Comparison of ENCODE assay signal across 8 cellular contexts in genomic region chr6:127266178-127266891, GRCh38. TPM values are rescaled to one million over a fixed set of nuclear protein-coding genes. Genes with fewer than 3 reads are reported as not detected.
A peak's percentile ranks its signal among the peaks of the same experiment; 100 is the strongest.
DNase-seq lines count a peak whose midpoint lies in the region; ATAC-seq and TF ChIP-seq lines count a peak whose summit lies in the region.

Gene RNF146 (plus strand): TSS chr6:127266864. CDS start chr6:127280339, 13,475 bp downstream.

- CTCF ChIA-PET in naive thymus-derived CD4-positive, alpha-beta T cell (lab: Charles Lee) = interaction anchor here (0.5 to 1.8 kb wide), 12 partner anchors 9 to 1513 kb away, joined by 3 to 8 read pairs (median 4); no protein-coding TSS in a partner anchor

- in situ Hi-C loops in KBM-7 (cut with MboI; ENCODE audit: low pct_unique_long_range_greater_than_20kb, low sequenced_read_pairs) = no loop called here

- H3K4me1 ChIP-seq in naive thymus-derived CD4-positive, alpha-beta T cell (ENCODE audit: control insufficient read depth in 2 of 2, insufficient read depth in 2 of 2, low read length in 2 of 2) = peaks cover 12 to 15% of the 10 kb centered on the region in 2 donors

- no peaks in the 10 kb centered on the region for H3K27me3 ChIP-seq in naive thymus-derived CD4-positive, alpha-beta T cell (ENCODE audit: control insufficient read depth in 2 of 2, insufficient read depth in 2 of 2, low read length in 2 of 2)

- peak within 1 kb of the TSS; percentile 100 for H3K27ac Mint-ChIP-seq in activated T-helper 1 cell treated with anti-CD3 and anti-CD28 coated beads, Interleukin-12 subunit alpha, Interleukin-12 subunit beta, Interleukin-2, Interleukin-4 antibody, amounts not matched to agents 30 ng/mL and 10 ng/mL and 1 ng/mL, durations not matched to agents 14 hours and 24 hours and 36 hours
- H3K27ac Mint-ChIP-seq in naive thymus-derived CD4-positive, alpha-beta T cell = peak within 1 kb of the TSS; percentile 91 to 100 (median 98)
- peak within 1 kb of the TSS; percentile 97 for H3K27ac Mint-ChIP-seq in stimulated activated memory B cell treated with anti-CD40 and anti-IgM and Interleukin-4, amounts not matched to agents 10 μg/mL and 1 μg/mL and 100 μg/mL, for 72 hours

- H3K4me1 Mint-ChIP-seq in activated T-helper 1 cell treated with anti-CD3 and anti-CD28 coated beads, Interleukin-12 subunit alpha, Interleukin-12 subunit beta, Interleukin-2, Interleukin-4 antibody, amounts not matched to agents 30 ng/mL and 10 ng/mL and 1 ng/mL, durations not matched to agents 14 hours and 24 hours and 36 hours (ENCODE audit: low read depth) = peaks cover 42% of the 10 kb centered on the region
- peaks cover 28 to 53% (median 41%) of the 10 kb centered on the region in 7 donors for H3K4me1 Mint-ChIP-seq in naive thymus-derived CD4-positive, alpha-beta T cell
- peaks cover 25% of the 10 kb centered on the region for H3K4me1 Mint-ChIP-seq in stimulated activated memory B cell treated with anti-CD40 and anti-IgM and Interleukin-4, amounts not matched to agents 10 μg/mL and 1 μg/mL and 100 μg/mL, for 72 hours

- peak within 1 kb of the TSS; percentile 95 for H3K27ac ChIP-seq in naive thymus-derived CD4-positive, alpha-beta T cell (ENCODE audit: low read depth, low read length)

- peak within 1 kb of the TSS; percentile 74 for H3K4me3 ChIP-seq in fibroblast of mammary gland (ENCODE audit: control insufficient read depth, low read depth, low read length)
- peak within 1 kb of the TSS; percentile 96 for H3K4me3 ChIP-seq in naive thymus-derived CD4-positive, alpha-beta T cell (ENCODE audit: low read length)

- H3K4me3 Mint-ChIP-seq in activated T-helper 1 cell treated with anti-CD3 and anti-CD28 coated beads, Interleukin-12 subunit alpha, Interleukin-12 subunit beta, Interleukin-2, Interleukin-4 antibody, amounts not matched to agents 30 ng/mL and 10 ng/mL and 1 ng/mL, durations not matched to agents 14 hours and 24 hours and 36 hours = peak within 1 kb of the TSS; percentile 100
- H3K4me3 Mint-ChIP-seq in naive thymus-derived CD4-positive, alpha-beta T cell = peak within 1 kb of the TSS; percentile 92 to 100 (median 96)
- peak within 1 kb of the TSS; percentile 99 for H3K4me3 Mint-ChIP-seq in stimulated activated memory B cell treated with anti-CD40 and anti-IgM and Interleukin-4, amounts not matched to agents 10 μg/mL and 1 μg/mL and 100 μg/mL, for 72 hours

- peaks cover 6% of the 10 kb centered on the region for H3K36me3 Mint-ChIP-seq in activated T-helper 1 cell treated with anti-CD3 and anti-CD28 coated beads, Interleukin-12 subunit alpha, Interleukin-12 subunit beta, Interleukin-2, Interleukin-4 antibody, amounts not matched to agents 30 ng/mL and 10 ng/mL and 1 ng/mL, durations not matched to agents 14 hours and 24 hours and 36 hours (ENCODE audit: low read depth)
- H3K36me3 Mint-ChIP-seq in naive thymus-derived CD4-positive, alpha-beta T cell = peaks cover 0 to 8% (median 7%) of the 10 kb centered on the region in 5 donors
- H3K36me3 Mint-ChIP-seq in stimulated activated memory B cell treated with anti-CD40 and anti-IgM and Interleukin-4, amounts not matched to agents 10 μg/mL and 1 μg/mL and 100 μg/mL, for 72 hours = peaks cover 5% of the 10 kb centered on the region

- DNase-seq in DMS79 (lab: John Stamatoyannopoulos, UW) = peak; percentile 62
- DNase-seq in KBM-7 = peak; percentile 90
- peak; percentile 63 for DNase-seq in activated T-helper 1 cell treated with anti-CD3 and anti-CD28 coated beads, Interleukin-12 subunit alpha, Interleukin-12 subunit beta, Interleukin-2, Interleukin-4 antibody, amounts not matched to agents 30 ng/mL and 10 ng/mL and 1 ng/mL, durations not matched to agents 14 hours and 24 hours and 36 hours (ENCODE audit: low spot score)
- peak; percentile 86 for DNase-seq in fibroblast of mammary gland (ENCODE audit: low read depth)
- peak; percentile 55 to 81 (median 75) for DNase-seq in naive thymus-derived CD4-positive, alpha-beta T cell

- H3K36me3 ChIP-seq in naive thymus-derived CD4-positive, alpha-beta T cell (ENCODE audit: control insufficient read depth in 2 of 3, insufficient read depth in 3 of 3, low read length in 3 of 3) = peaks cover 0 to 7% (median 0%) of the 10 kb centered on the region in 3 experiments

- POLR2A ChIA-PET in naive thymus-derived CD4-positive, alpha-beta T cell (lab: Charles Lee) = interaction anchor here (0.6 to 1.5 kb wide), 12 partner anchors 9 to 1478 kb away, joined by 3 to 5 read pairs (median 3); no protein-coding TSS in a partner anchor

- H3K27me3 Mint-ChIP-seq in activated T-helper 1 cell treated with anti-CD3 and anti-CD28 coated beads, Interleukin-12 subunit alpha, Interleukin-12 subunit beta, Interleukin-2, Interleukin-4 antibody, amounts not matched to agents 30 ng/mL and 10 ng/mL and 1 ng/mL, durations not matched to agents 14 hours and 24 hours and 36 hours (ENCODE audit: insufficient read depth) = peaks cover 9% of the 10 kb centered on the region
- peaks cover 0 to 19% (median 0%) of the 10 kb centered on the region in 5 donors for H3K27me3 Mint-ChIP-seq in naive thymus-derived CD4-positive, alpha-beta T cell
- H3K27me3 Mint-ChIP-seq in stimulated activated memory B cell treated with anti-CD40 and anti-IgM and Interleukin-4, amounts not matched to agents 10 μg/mL and 1 μg/mL and 100 μg/mL, for 72 hours = no peaks in the 10 kb centered on the region

- peak; percentile 85 for ATAC-seq in GM21723 (IDR thresholded peaks at IDR 0.05; ENCODE audit: unreplicated experiment)
- ATAC-seq in naive thymus-derived CD4-positive, alpha-beta T cell = peak; percentile 86
- ATAC-seq in stimulated activated memory B cell treated with anti-CD40 and anti-IgM and Interleukin-4, amounts not matched to agents 10 μg/mL and 1 μg/mL and 100 μg/mL, for 72 hours = peak; percentile 92

- no peaks in the 10 kb centered on the region for H3K9me3 Mint-ChIP-seq in activated T-helper 1 cell treated with anti-CD3 and anti-CD28 coated beads, Interleukin-12 subunit alpha, Interleukin-12 subunit beta, Interleukin-2, Interleukin-4 antibody, amounts not matched to agents 30 ng/mL and 10 ng/mL and 1 ng/mL, durations not matched to agents 14 hours and 24 hours and 36 hours
- peaks cover 0 to 1% (median 0%) of the 10 kb centered on the region in 11 donors for H3K9me3 Mint-ChIP-seq in naive thymus-derived CD4-positive, alpha-beta T cell
- H3K9me3 Mint-ChIP-seq in stimulated activated memory B cell treated with anti-CD40 and anti-IgM and Interleukin-4, amounts not matched to agents 10 μg/mL and 1 μg/mL and 100 μg/mL, for 72 hours = no peaks in the 10 kb centered on the region

- TF ChIP-seq CTCF in fibroblast of mammary gland (conservative IDR thresholded peaks at IDR 0.05; ENCODE audit: control insufficient read depth, insufficient read depth, low read depth, low read length) = peak; percentile 76

- intact Hi-C loops in activated T-helper 1 cell treated with anti-CD3 and anti-CD28 coated beads, Interleukin-12 subunit alpha, Interleukin-12 subunit beta, Interleukin-2, Interleukin-4 antibody, amounts not matched to agents 30 ng/mL and 10 ng/mL and 1 ng/mL, durations not matched to agents 14 hours and 24 hours and 36 hours (cut with micrococcal nuclease) = loop anchor here (1.0 to 10.0 kb wide), 10 partner anchors 24 to 1474 kb away; partner anchors contain the start of genes ECHDC1, NCOA7 and PTPRK
- intact Hi-C loops in naive thymus-derived CD4-positive, alpha-beta T cell (cut with micrococcal nuclease) = loop anchor here (1.0 to 10.0 kb wide), 14 partner anchors 77 to 1964 kb away; partner anchors contain the start of genes TRMT11 (in 2 of the 2), CENPW (in 1 of the 2), ECHDC1 (in 1 of the 2) and HDDC2 (in 1 of the 2)

- no peaks in the 10 kb centered on the region for H3K9me3 ChIP-seq in naive thymus-derived CD4-positive, alpha-beta T cell (ENCODE audit: control insufficient read depth in 2 of 3, low read length in 3 of 3)

TF ChIP-seq in PFSK-1, 5 proteins besides CTCF, POLR2A, EP300 and RAD21:
- peak; percentile 82 for TF ChIP-seq TAF1 (IDR thresholded peaks at IDR 0.05; ENCODE audit: borderline replicate concordance, insufficient read depth, low read length)
- TF ChIP-seq POLR2AphosphoS5 (IDR thresholded peaks at IDR 0.05; ENCODE audit: low read depth, low read length) = no peak; the same call in 1 of the 2 replicates
- peak; percentile 80 for TF ChIP-seq FOXP2 (optimal IDR thresholded peaks at IDR 0.05; ENCODE audit: borderline replicate concordance, extremely low read depth, extremely low read length, insufficient read depth)

RNA-seq across cellular contexts. Expression of gene RNF146, which starts in this region (rescaled TPM):
- polyA plus RNA-seq in PFSK-1 (2012; ENCODE audit: insufficient read length, low read depth) = 23.1 TPM
- total RNA-seq in activated T-helper 1 cell treated with anti-CD3 and anti-CD28 coated beads, Interleukin-12 subunit alpha, Interleukin-12 subunit beta, Interleukin-2, Interleukin-4 antibody, amounts not matched to agents 30 ng/mL and 10 ng/mL and 1 ng/mL, durations not matched to agents 14 hours and 24 hours and 36 hours = 18.3 and 20.5 TPM in 2 replicates
- total RNA-seq in naive thymus-derived CD4-positive, alpha-beta T cell = 10 to 100 TPM; 17.6 to 38.1 (median 20.8) TPM
- polyA plus RNA-seq in naive thymus-derived CD4-positive, alpha-beta T cell = 10 to 100 TPM in 1 of 2 donors, 1 to 10 TPM in 1; 8.1 to 14.9 TPM

Comparison
In these comparisons a context has a peak if more than half of its experiments do, and no peak if none do; other contexts are left out.
1. Peak in every context shown above with its lines: DNase-seq, ATAC-seq, H3K4me3 ChIP-seq and H3K27ac ChIP-seq.